ENCODE assay signal across 10 cellular contexts in the genomic region with DNA sequence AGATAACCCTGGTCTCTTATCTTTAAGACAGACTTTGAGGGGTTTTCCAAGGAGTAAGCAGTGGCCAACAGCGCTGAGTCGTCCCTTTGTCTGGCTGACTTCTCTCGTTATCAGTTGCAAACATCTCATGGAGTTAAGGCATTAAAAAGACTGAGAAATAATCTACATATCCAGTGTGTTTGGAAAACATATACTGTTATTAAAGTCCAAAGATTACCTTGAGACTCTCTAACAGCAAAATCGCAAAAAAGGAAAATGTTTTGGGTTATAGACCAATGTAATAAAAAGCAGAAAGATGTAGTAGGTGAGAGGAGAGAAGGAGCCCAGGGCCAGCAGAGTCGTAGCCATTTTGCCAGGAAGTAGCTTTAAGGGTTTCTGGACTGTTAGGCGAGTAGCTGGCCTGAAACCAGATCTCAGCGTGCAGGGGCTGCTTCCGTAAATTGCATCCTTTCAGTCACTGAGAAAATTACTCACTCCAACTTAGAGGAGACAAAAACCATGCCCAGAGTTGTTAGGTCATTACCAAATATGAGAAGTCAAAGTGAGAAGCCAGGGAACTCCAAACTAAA. TPM values are rescaled to one million over a fixed set of nuclear protein-coding genes. Genes with fewer than 3 reads are reported as not detected.
DNase-seq lines count a peak whose midpoint lies in the region; ATAC-seq lines count a peak whose summit lies in the region.
"Had no signal": no experiment of that assay in that cellular context is flagged by ENCODE, and none has a peak within 500 bp of the region (broad histone marks: within the 10 kb centered on the region; RNA-seq: fewer than 3 reads in every experiment).

No MANE protein-coding gene starts in this region.

- no peaks in the 10 kb centered on the region for H3K36me3 Mint-ChIP-seq in activated CD8-positive, alpha-beta memory T cell treated with anti-CD3 and anti-CD28 coated beads, Interleukin-2, amount 10 ng/mL, durations not matched to agents 7 days and 5 days

- H3K9me3 Mint-ChIP-seq in activated CD8-positive, alpha-beta memory T cell treated with anti-CD3 and anti-CD28 coated beads, Interleukin-2, amount 10 ng/mL, durations not matched to agents 7 days and 5 days (ENCODE audit: low read depth), result peaks cover 3% of the 10 kb centered on the region

- ATAC-seq in GM21447 (IDR thresholded peaks at IDR 0.05; ENCODE audit: unreplicated experiment), result peak; percentile 87
- ATAC-seq in activated CD8-positive, alpha-beta memory T cell treated with anti-CD3 and anti-CD28 coated beads, Interleukin-2, amount 10 ng/mL, durations not matched to agents 7 days and 5 days, result no peak

- CTCF ChIA-PET in activated CD8-positive, alpha-beta memory T cell treated with anti-CD3 and anti-CD28 coated beads, Interleukin-2, amount 10 ng/mL, durations not matched to agents 7 days and 5 days (lab: Charles Lee), result interaction anchor here (0.6 to 1.4 kb wide), 2 partner anchors 12 to 1341 kb away, joined by 4 read pairs; no protein-coding TSS in a partner anchor

- no peaks in the 10 kb centered on the region for H3K9me3 ChIP-seq in effector memory CD4-positive, alpha-beta T cell (ENCODE audit: control insufficient read depth, low read length)
- no peaks in the 10 kb centered on the region for H3K9me3 ChIP-seq in SJCRH30 (replicated peaks)

- H3K27me3 ChIP-seq in effector memory CD4-positive, alpha-beta T cell (replicated peaks; ENCODE audit: control insufficient read depth, insufficient read depth, low read length, poor library complexity, severe bottlenecking), result no peaks in the 10 kb centered on the region
- H3K27me3 ChIP-seq in SJCRH30, result no peaks in the 10 kb centered on the region

- H3K4me1 Mint-ChIP-seq in activated CD8-positive, alpha-beta memory T cell treated with anti-CD3 and anti-CD28 coated beads, Interleukin-2, amount 10 ng/mL, durations not matched to agents 7 days and 5 days, result no peaks in the 10 kb centered on the region

- DNase-seq in AG08395 (ENCODE audit: low spot score) (peak; percentile 7), NCI-H226 (peak; percentile 85), fibroblast of the conjunctiva (ENCODE audit: low read depth) (peak; percentile 28), SJCRH30 (no peak)
- no peak for DNase-seq in effector memory CD4-positive, alpha-beta T cell
- DNase-seq in stimulated activated CD4-positive, alpha-beta T cell treated with anti-CD3 and anti-CD28 coated beads, Interleukin-1b, Interleukin-23, amount 100 ng/mL, for 48 hours, result no peak
- no peak for DNase-seq in activated CD8-positive, alpha-beta memory T cell treated with anti-CD3 and anti-CD28 coated beads, Interleukin-2, amount 10 ng/mL, durations not matched to agents 7 days and 5 days
- DNase-seq: DMS53 had no signal

- H3K36me3 ChIP-seq in effector memory CD4-positive, alpha-beta T cell (ENCODE audit: control insufficient read depth, insufficient read depth, low read length), result no peaks in the 10 kb centered on the region
- no peaks in the 10 kb centered on the region for H3K36me3 ChIP-seq in SJCRH30

- no peak overlapping the region for H3K4me3 Mint-ChIP-seq in activated CD8-positive, alpha-beta memory T cell treated with anti-CD3 and anti-CD28 coated beads, Interleukin-2, amount 10 ng/mL, durations not matched to agents 7 days and 5 days

- H3K4me1 ChIP-seq in effector memory CD4-positive, alpha-beta T cell (ENCODE audit: control insufficient read depth, insufficient read depth, low read length, poor library complexity, severe bottlenecking), result no peaks in the 10 kb centered on the region
- H3K4me1 ChIP-seq in SJCRH30, result no peaks in the 10 kb centered on the region

- H3K4me3 ChIP-seq in effector memory CD4-positive, alpha-beta T cell (ENCODE audit: insufficient read depth, low read depth, low read length, poor library complexity, severe bottlenecking), result no peak overlapping the region
- H3K4me3 ChIP-seq in SJCRH30, result no peak overlapping the region

- H3K27ac ChIP-seq in effector memory CD4-positive, alpha-beta T cell (ENCODE audit: insufficient read depth, low read length, poor library complexity, severe bottlenecking), result no peak overlapping the region
- no peak overlapping the region for H3K27ac ChIP-seq in SJCRH30
- H3K27ac ChIP-seq: KMS-11 had no signal

- H3K27ac Mint-ChIP-seq in activated CD8-positive, alpha-beta memory T cell treated with anti-CD3 and anti-CD28 coated beads, Interleukin-2, amount 10 ng/mL, durations not matched to agents 7 days and 5 days, result no peak overlapping the region

- peaks cover 7% of the 10 kb centered on the region for H3K27me3 Mint-ChIP-seq in activated CD8-positive, alpha-beta memory T cell treated with anti-CD3 and anti-CD28 coated beads, Interleukin-2, amount 10 ng/mL, durations not matched to agents 7 days and 5 days

RNA-seq across cellular contexts. Expression of gene MYLK4, which starts 24.6 kb away (rescaled TPM):
- 2.3 and 3.0 TPM in 2 replicates for total RNA-seq in SJCRH30 (2014; rRNA removed; shearing (Covaris generic))
- under 1 TPM; 0.18 to 0.23 TPM for total RNA-seq in activated CD8-positive, alpha-beta memory T cell treated with anti-CD3 and anti-CD28 coated beads, Interleukin-2, amount 10 ng/mL, durations not matched to agents 7 days and 5 days

RNA-seq across cellular contexts. Expression of gene WRNIP1, which starts 39.1 kb away (rescaled TPM):
- total RNA-seq in SJCRH30 (2014; rRNA removed; shearing (Covaris generic)), result 68.3 and 74.8 TPM in 2 replicates
- 10 to 100 TPM; 48.7 to 53.3 TPM for total RNA-seq in activated CD8-positive, alpha-beta memory T cell treated with anti-CD3 and anti-CD28 coated beads, Interleukin-2, amount 10 ng/mL, durations not matched to agents 7 days and 5 days

Comparison
In these comparisons a context has a peak if more than half of its experiments do, and no peak if none do; other contexts are left out.
1. DNase-seq: peak in AG08395 (single experiment), NCI-H226 (single experiment) and fibroblast of the conjunctiva (single experiment); none in effector memory CD4-positive, alpha-beta T cell (0 of 3), stimulated activated CD4-positive, alpha-beta T cell treated with anti-CD3 and anti-CD28 coated beads, Interleukin-1b, Interleukin-23, amount 100 ng/mL, for 48 hours (single experiment), SJCRH30 (0 of 2) and activated CD8-positive, alpha-beta memory T cell treated with anti-CD3 and anti-CD28 coated beads, Interleukin-2, amount 10 ng/mL, durations not matched to agents 7 days and 5 days (single experiment).